1 cellular context compared by ENCODE assay signal in genomic region chr17:79721993-79722671, GRCh38.
TF ChIP-seq lines count a peak whose summit lies in the region.

No MANE protein-coding gene starts in this region.

TF ChIP-seq in HepG2, 621 proteins besides CTCF, POLR2A, EP300 and RAD21 (continued from another document and continues in another):
- TF ChIP-seq, protein P1, sequence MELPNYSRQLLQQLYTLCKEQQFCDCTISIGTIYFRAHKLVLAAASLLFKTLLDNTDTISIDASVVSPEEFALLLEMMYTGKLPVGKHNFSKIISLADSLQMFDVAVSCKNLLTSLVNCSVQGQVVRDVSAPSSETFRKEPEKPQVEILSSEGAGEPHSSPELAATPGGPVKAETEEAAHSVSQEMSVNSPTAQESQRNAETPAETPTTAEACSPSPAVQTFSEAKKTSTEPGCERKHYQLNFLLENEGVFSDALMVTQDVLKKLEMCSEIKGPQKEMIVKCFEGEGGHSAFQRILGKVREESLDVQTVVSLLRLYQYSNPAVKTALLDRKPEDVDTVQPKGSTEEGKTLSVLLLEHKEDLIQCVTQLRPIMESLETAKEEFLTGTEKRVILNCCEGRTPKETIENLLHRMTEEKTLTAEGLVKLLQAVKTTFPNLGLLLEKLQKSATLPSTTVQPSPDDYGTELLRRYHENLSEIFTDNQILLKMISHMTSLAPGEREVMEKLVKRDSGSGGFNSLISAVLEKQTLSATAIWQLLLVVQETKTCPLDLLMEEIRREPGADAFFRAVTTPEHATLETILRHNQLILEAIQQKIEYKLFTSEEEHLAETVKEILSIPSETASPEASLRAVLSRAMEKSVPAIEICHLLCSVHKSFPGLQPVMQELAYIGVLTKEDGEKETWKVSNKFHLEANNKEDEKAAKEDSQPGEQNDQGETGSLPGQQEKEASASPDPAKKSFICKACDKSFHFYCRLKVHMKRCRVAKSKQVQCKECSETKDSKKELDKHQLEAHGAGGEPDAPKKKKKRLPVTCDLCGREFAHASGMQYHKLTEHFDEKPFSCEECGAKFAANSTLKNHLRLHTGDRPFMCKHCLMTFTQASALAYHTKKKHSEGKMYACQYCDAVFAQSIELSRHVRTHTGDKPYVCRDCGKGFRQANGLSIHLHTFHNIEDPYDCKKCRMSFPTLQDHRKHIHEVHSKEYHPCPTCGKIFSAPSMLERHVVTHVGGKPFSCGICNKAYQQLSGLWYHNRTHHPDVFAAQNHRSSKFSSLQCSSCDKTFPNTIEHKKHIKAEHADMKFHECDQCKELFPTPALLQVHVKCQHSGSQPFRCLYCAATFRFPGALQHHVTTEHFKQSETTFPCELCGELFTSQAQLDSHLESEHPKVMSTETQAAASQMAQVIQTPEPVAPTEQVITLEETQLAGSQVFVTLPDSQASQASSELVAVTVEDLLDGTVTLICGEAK (IDR thresholded peaks at IDR 0.05) = no peak
- TF ChIP-seq, protein P1 (CRISPR knock-in tag; IDR thresholded peaks at IDR 0.05) = no peak
- TF ChIP-seq ZZZ3 (CRISPR knock-in tag; IDR thresholded peaks at IDR 0.05; ENCODE audit: borderline replicate concordance) (no peak), ZNF350 (CRISPR knock-in tag; IDR thresholded peaks at IDR 0.05; ENCODE audit: borderline replicate concordance, low read depth) (no peak; the same call in 1 of the 2 replicates), THYN1 (CRISPR knock-in tag; IDR thresholded peaks at IDR 0.05; ENCODE audit: borderline replicate concordance, low read depth) (no peak), BRCA1 (CRISPR knock-in tag; IDR thresholded peaks at IDR 0.05) (no peak), NFE2L2 (IDR thresholded peaks at IDR 0.05; ENCODE audit: low read length) (no peak), ZNF510 (CRISPR knock-in tag; IDR thresholded peaks at IDR 0.05; ENCODE audit: low read depth) (no peak), NKX3-1 (CRISPR knock-in tag; IDR thresholded peaks at IDR 0.05) (no peak), ZNF530 (CRISPR knock-in tag; IDR thresholded peaks at IDR 0.05; ENCODE audit: low read depth) (no peak), ZNF614 (CRISPR knock-in tag; IDR thresholded peaks at IDR 0.05; ENCODE audit: borderline replicate concordance) (0 out of 2 replicates have a peak, but pooled peaks have one; percentile 52), FOXM1 (CRISPR knock-in tag; IDR thresholded peaks at IDR 0.05) (no peak), ZFP90 (CRISPR knock-in tag; IDR thresholded peaks at IDR 0.05; ENCODE audit: borderline replicate concordance) (peak; percentile 53; the same call in 1 of the 2 replicates), RAD51 (IDR thresholded peaks at IDR 0.05; ENCODE audit: borderline replicate concordance) (no peak), TSC22D2 (CRISPR knock-in tag; IDR thresholded peaks at IDR 0.05; ENCODE audit: borderline replicate concordance) (no peak), ZBTB21 (CRISPR knock-in tag; IDR thresholded peaks at IDR 0.05) (no peak), GABPB1 (CRISPR knock-in tag; IDR thresholded peaks at IDR 0.05) (peak; percentile 65; the same call in 1 of the 2 replicates), ZNF556 (CRISPR knock-in tag; IDR thresholded peaks at IDR 0.05; ENCODE audit: borderline replicate concordance) (no peak), ZBTB7B (CRISPR knock-in tag; IDR thresholded peaks at IDR 0.05) (peak; percentile 76), ZNF24 (IDR thresholded peaks at IDR 0.05) (no peak), ZNF607 (CRISPR knock-in tag; IDR thresholded peaks at IDR 0.05; ENCODE audit: borderline replicate concordance) (no peak), ZNF264 (CRISPR knock-in tag; IDR thresholded peaks at IDR 0.05) (no peak), ZNF775 (CRISPR knock-in tag; IDR thresholded peaks at IDR 0.05; ENCODE audit: borderline replicate concordance) (no peak), SUZ12 (IDR thresholded peaks at IDR 0.05; ENCODE audit: low read depth, low read length) (no peak), KAT2B (IDR thresholded peaks at IDR 0.05; ENCODE audit: borderline replicate concordance, low read depth, low read length) (no peak), PHF5A (CRISPR knock-in tag; IDR thresholded peaks at IDR 0.05; ENCODE audit: low read depth, unreplicated experiment) (peak; percentile 18), ARNT (IDR thresholded peaks at IDR 0.05) (no peak), MXD3 (CRISPR knock-in tag; IDR thresholded peaks at IDR 0.05) (0 out of 2 replicates have a peak, but pooled peaks have one; percentile 30), PTBP1 (IDR thresholded peaks at IDR 0.05; ENCODE audit: low read depth, low read length, poor library complexity, severe bottlenecking) (no peak), ZNF629 (CRISPR knock-in tag; conservative IDR thresholded peaks at IDR 0.05) (no peak), ZEB1 (IDR thresholded peaks at IDR 0.05; ENCODE audit: insufficient replicate concordance, low read depth) (no peak), ZNF503 (CRISPR knock-in tag; IDR thresholded peaks at IDR 0.05) (no peak), GPN1 (CRISPR knock-in tag; IDR thresholded peaks at IDR 0.05; ENCODE audit: borderline replicate concordance) (no peak), ZNF12 (CRISPR knock-in tag; IDR thresholded peaks at IDR 0.05) (no peak), HOXA9 (CRISPR knock-in tag; IDR thresholded peaks at IDR 0.05; ENCODE audit: borderline replicate concordance) (no peak), ATRX (CRISPR knock-in tag; IDR thresholded peaks at IDR 0.05; ENCODE audit: borderline replicate concordance) (no peak), ZNF558 (CRISPR knock-in tag; IDR thresholded peaks at IDR 0.05; ENCODE audit: borderline replicate concordance) (no peak), ZMYM4 (CRISPR knock-in tag; IDR thresholded peaks at IDR 0.05) (0 out of 2 replicates have a peak, but pooled peaks have one; percentile 35), STAT5B (CRISPR knock-in tag; IDR thresholded peaks at IDR 0.05) (no peak), SRY (CRISPR knock-in tag; IDR thresholded peaks at IDR 0.05) (no peak), SNAPC2 (CRISPR knock-in tag; IDR thresholded peaks at IDR 0.05) (no peak), HBP1 (CRISPR knock-in tag; IDR thresholded peaks at IDR 0.05; ENCODE audit: low read depth) (no peak), ZNF337 (CRISPR knock-in tag; IDR thresholded peaks at IDR 0.05; ENCODE audit: borderline replicate concordance, low read depth) (no peak), ZKSCAN1 (IDR thresholded peaks at IDR 0.05; ENCODE audit: low read length) (peak; percentile 76; the same call in 1 of the 2 replicates), ZFYVE20 (CRISPR knock-in tag; IDR thresholded peaks at IDR 0.05; ENCODE audit: borderline replicate concordance, low read depth) (no peak), SAP130 (CRISPR knock-in tag; IDR thresholded peaks at IDR 0.05; ENCODE audit: low read depth) (peak; percentile 27), MXD4 (CRISPR knock-in tag; IDR thresholded peaks at IDR 0.05) (peak; percentile 69), AGO1 (IDR thresholded peaks at IDR 0.05; ENCODE audit: low read depth, low read length, poor library complexity, severe bottlenecking) (no peak)
- TF ChIP-seq, protein P2, sequence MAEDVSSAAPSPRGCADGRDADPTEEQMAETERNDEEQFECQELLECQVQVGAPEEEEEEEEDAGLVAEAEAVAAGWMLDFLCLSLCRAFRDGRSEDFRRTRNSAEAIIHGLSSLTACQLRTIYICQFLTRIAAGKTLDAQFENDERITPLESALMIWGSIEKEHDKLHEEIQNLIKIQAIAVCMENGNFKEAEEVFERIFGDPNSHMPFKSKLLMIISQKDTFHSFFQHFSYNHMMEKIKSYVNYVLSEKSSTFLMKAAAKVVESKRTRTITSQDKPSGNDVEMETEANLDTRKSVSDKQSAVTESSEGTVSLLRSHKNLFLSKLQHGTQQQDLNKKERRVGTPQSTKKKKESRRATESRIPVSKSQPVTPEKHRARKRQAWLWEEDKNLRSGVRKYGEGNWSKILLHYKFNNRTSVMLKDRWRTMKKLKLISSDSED (CRISPR knock-in tag; IDR thresholded peaks at IDR 0.05) = no peak
- TF ChIP-seq, protein P3, sequence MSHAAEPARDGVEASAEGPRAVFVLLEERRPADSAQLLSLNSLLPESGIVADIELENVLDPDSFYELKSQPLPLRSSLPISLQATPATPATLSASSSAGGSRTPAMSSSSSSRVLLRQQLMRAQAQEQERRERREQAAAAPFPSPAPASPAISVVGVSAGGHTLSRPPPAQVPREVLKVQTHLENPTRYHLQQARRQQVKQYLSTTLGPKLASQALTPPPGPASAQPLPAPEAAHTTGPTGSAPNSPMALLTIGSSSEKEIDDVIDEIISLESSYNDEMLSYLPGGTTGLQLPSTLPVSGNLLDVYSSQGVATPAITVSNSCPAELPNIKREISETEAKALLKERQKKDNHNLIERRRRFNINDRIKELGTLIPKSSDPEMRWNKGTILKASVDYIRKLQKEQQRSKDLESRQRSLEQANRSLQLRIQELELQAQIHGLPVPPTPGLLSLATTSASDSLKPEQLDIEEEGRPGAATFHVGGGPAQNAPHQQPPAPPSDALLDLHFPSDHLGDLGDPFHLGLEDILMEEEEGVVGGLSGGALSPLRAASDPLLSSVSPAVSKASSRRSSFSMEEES (CRISPR knock-in tag; IDR thresholded peaks at IDR 0.05) = no peak
- TF ChIP-seq, protein P4, sequence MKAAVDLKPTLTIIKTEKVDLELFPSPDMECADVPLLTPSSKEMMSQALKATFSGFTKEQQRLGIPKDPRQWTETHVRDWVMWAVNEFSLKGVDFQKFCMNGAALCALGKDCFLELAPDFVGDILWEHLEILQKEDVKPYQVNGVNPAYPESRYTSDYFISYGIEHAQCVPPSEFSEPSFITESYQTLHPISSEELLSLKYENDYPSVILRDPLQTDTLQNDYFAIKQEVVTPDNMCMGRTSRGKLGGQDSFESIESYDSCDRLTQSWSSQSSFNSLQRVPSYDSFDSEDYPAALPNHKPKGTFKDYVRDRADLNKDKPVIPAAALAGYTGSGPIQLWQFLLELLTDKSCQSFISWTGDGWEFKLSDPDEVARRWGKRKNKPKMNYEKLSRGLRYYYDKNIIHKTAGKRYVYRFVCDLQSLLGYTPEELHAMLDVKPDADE (CRISPR knock-in tag; IDR thresholded peaks at IDR 0.05) = no peak
- TF ChIP-seq, protein P5, sequence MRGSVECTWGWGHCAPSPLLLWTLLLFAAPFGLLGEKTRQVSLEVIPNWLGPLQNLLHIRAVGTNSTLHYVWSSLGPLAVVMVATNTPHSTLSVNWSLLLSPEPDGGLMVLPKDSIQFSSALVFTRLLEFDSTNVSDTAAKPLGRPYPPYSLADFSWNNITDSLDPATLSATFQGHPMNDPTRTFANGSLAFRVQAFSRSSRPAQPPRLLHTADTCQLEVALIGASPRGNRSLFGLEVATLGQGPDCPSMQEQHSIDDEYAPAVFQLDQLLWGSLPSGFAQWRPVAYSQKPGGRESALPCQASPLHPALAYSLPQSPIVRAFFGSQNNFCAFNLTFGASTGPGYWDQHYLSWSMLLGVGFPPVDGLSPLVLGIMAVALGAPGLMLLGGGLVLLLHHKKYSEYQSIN (CRISPR knock-in tag; IDR thresholded peaks at IDR 0.05; ENCODE audit: borderline replicate concordance) = no peak
- TF ChIP-seq, protein P6, sequence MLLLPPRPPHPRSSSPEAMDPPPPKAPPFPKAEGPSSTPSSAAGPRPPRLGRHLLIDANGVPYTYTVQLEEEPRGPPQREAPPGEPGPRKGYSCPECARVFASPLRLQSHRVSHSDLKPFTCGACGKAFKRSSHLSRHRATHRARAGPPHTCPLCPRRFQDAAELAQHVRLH (CRISPR knock-in tag; IDR thresholded peaks at IDR 0.05; ENCODE audit: borderline replicate concordance, low read depth) = 0 out of 2 replicates have a peak, but pooled peaks have one; percentile 26
